ENCODE assay signal across 9 cellular contexts in genomic region chr1:24190970-24191570, GRCh38. TPM values are rescaled to one million over a fixed set of nuclear protein-coding genes. Genes with fewer than 3 reads are reported as not detected.
DNase-seq lines count a peak whose midpoint lies in the region; ATAC-seq and TF ChIP-seq lines count a peak whose summit lies in the region.
"Had no signal": no experiment of that assay in that cellular context is flagged by ENCODE, and none has a peak within 500 bp of the region (broad histone marks: within the 10 kb centered on the region; RNA-seq: fewer than 3 reads in every experiment).

No MANE protein-coding gene starts in this region.

- no peak overlapping the region for H3K4me3 ChIP-seq in left ventricle myocardium inferior
- H3K4me3 ChIP-seq in BE2C (ENCODE audit: low read depth, low read length) = no peak overlapping the region
- no peak overlapping the region for H3K4me3 ChIP-seq in H7 (ENCODE audit: insufficient read depth, low read depth, low read length)

- TF ChIP-seq CTCF in CD4-positive, alpha-beta T cell (IDR thresholded peaks at IDR 0.05) = no peak
- TF ChIP-seq CTCF in left ventricle myocardium inferior (IDR thresholded peaks at IDR 0.05; ENCODE audit: borderline replicate concordance) (no peak), BE2C (IDR thresholded peaks at IDR 0.05; ENCODE audit: low read depth, low read length) (no peak)

- no peaks in the 10 kb centered on the region for H3K9me3 ChIP-seq in CD4-positive, alpha-beta T cell (ENCODE audit: control insufficient read depth, low read length)
- H3K9me3 ChIP-seq in left ventricle myocardium inferior (replicated peaks) (no peaks in the 10 kb centered on the region), BE2C (no peaks in the 10 kb centered on the region)

- H3K36me3 ChIP-seq in left ventricle myocardium inferior (no peaks in the 10 kb centered on the region), BE2C (no peaks in the 10 kb centered on the region), H7 (replicated peaks; ENCODE audit: control insufficient read depth, insufficient read depth, low read length) (no peaks in the 10 kb centered on the region)

- H3K27me3 Mint-ChIP-seq in CD4-positive, alpha-beta T cell = no peaks in the 10 kb centered on the region
- peaks cover 2% of the 10 kb centered on the region for H3K27me3 Mint-ChIP-seq in activated CD4-positive, alpha-beta memory T cell treated with anti-CD3 and anti-CD28 coated beads for 36 hours

- H3K4me3 Mint-ChIP-seq in CD4-positive, alpha-beta T cell = peak overlapping the region; percentile 23
- H3K4me3 Mint-ChIP-seq in activated CD4-positive, alpha-beta memory T cell treated with anti-CD3 and anti-CD28 coated beads for 36 hours = no peak overlapping the region

- ATAC-seq in CD4-positive, alpha-beta T cell (ENCODE audit: poor library complexity) = no peak
- peak; percentile 52 for ATAC-seq in GM19351 (IDR thresholded peaks at IDR 0.05; ENCODE audit: unreplicated experiment)
- ATAC-seq in HG03280 (IDR thresholded peaks at IDR 0.05; ENCODE audit: unreplicated experiment) = peak; percentile 33

- no peak overlapping the region for H3K27ac ChIP-seq in CD4-positive, alpha-beta T cell (ENCODE audit: low read depth, low read length)
- no peak overlapping the region for H3K27ac ChIP-seq in left ventricle myocardium inferior (replicated peaks)

- no peaks in the 10 kb centered on the region for H3K27me3 ChIP-seq in CD4-positive, alpha-beta T cell (ENCODE audit: control insufficient read depth, insufficient read depth, low read length)
- H3K27me3 ChIP-seq in left ventricle myocardium inferior (ENCODE audit: low read depth) (peaks cover 24% of the 10 kb centered on the region), BE2C (peaks cover 5% of the 10 kb centered on the region), H7 (ENCODE audit: control insufficient read depth, insufficient read depth, low read length) (peaks cover 4% of the 10 kb centered on the region; the same call in 1 of the 2 replicates)

- no peak for DNase-seq in CD4-positive, alpha-beta T cell
- no peak for DNase-seq in activated CD4-positive, alpha-beta memory T cell treated with anti-CD3 and anti-CD28 coated beads for 36 hours
- DNase-seq in left ventricle myocardium inferior = no peak
- no peak for DNase-seq in BE2C
- no peak for DNase-seq in H7
- DNase-seq in HPDE6-E6E7 (ENCODE audit: extremely low spot score) = no peak
- DNase-seq: NCI-H1694 treated with DMSO at 0.1 percent for 48 hours had no signal

- H3K4me1 ChIP-seq in left ventricle myocardium inferior (peaks cover 18% of the 10 kb centered on the region), BE2C (no peaks in the 10 kb centered on the region)

- POLR2A ChIA-PET in CD4-positive, alpha-beta T cell (lab: Charles Lee) = no interaction called here
- POLR2A ChIA-PET in activated CD4-positive, alpha-beta memory T cell treated with anti-CD3 and anti-CD28 coated beads for 36 hours (lab: Charles Lee) = no interaction called here

- CTCF ChIA-PET in CD4-positive, alpha-beta T cell (lab: Charles Lee) = interaction anchor here (1.4 to 3.0 kb wide), 4 partner anchors 8 to 444 kb away, joined by 3 to 10 read pairs (median 6); no protein-coding TSS in a partner anchor
- CTCF ChIA-PET in activated CD4-positive, alpha-beta memory T cell treated with anti-CD3 and anti-CD28 coated beads for 36 hours (lab: Charles Lee) = interaction anchor here (0.7 to 9.2 kb wide), 8 partner anchors 9 to 224 kb away, joined by 3 to 100 read pairs (median 10); partner anchors contain the start of gene NIPAL3

- no peaks in the 10 kb centered on the region for H3K9me3 Mint-ChIP-seq in CD4-positive, alpha-beta T cell
- H3K9me3 Mint-ChIP-seq in activated CD4-positive, alpha-beta memory T cell treated with anti-CD3 and anti-CD28 coated beads for 36 hours = peaks cover 5% of the 10 kb centered on the region

- peaks cover 38% of the 10 kb centered on the region for H3K4me1 Mint-ChIP-seq in CD4-positive, alpha-beta T cell (ENCODE audit: low read depth)
- H3K4me1 Mint-ChIP-seq in activated CD4-positive, alpha-beta memory T cell treated with anti-CD3 and anti-CD28 coated beads for 36 hours (ENCODE audit: low read depth) = peaks cover 76% of the 10 kb centered on the region

- H3K27ac Mint-ChIP-seq in CD4-positive, alpha-beta T cell = no peak overlapping the region
- H3K27ac Mint-ChIP-seq in activated CD4-positive, alpha-beta memory T cell treated with anti-CD3 and anti-CD28 coated beads for 36 hours = peak overlapping the region; percentile 70

- intact Hi-C loops in CD4-positive, alpha-beta T cell (cut with DNase I, micrococcal nuclease) = no loop called here
- intact Hi-C loops in activated CD4-positive, alpha-beta memory T cell treated with anti-CD3 and anti-CD28 coated beads for 36 hours (cut with micrococcal nuclease) = loop anchor here (5.0 to 10.0 kb wide), 4 partner anchors 46 to 576 kb away; partner anchors contain the start of gene SRRM1
- intact Hi-C loops in left ventricle myocardium inferior (cut with micrococcal nuclease) = no loop called here

- H3K36me3 Mint-ChIP-seq in CD4-positive, alpha-beta T cell (ENCODE audit: low read depth) = no peaks in the 10 kb centered on the region
- peaks cover 2% of the 10 kb centered on the region for H3K36me3 Mint-ChIP-seq in activated CD4-positive, alpha-beta memory T cell treated with anti-CD3 and anti-CD28 coated beads for 36 hours

RNA-seq across cellular contexts. Expression of gene IFNLR1, which starts 4.0 kb away (rescaled TPM):
- total RNA-seq in CD4-positive, alpha-beta T cell = 1 to 10 TPM; 1.2 to 1.3 TPM
- total RNA-seq in activated CD4-positive, alpha-beta memory T cell treated with anti-CD3 and anti-CD28 coated beads for 36 hours = 1 to 10 TPM; 6.2 to 10.0 TPM
- 2.0 TPM for total RNA-seq in left ventricle myocardium inferior
- polyA plus RNA-seq in BE2C (2012; ENCODE audit: insufficient read depth, insufficient read length, low read depth) = not detected
- 4.8 and 6.7 TPM in 2 replicates for total RNA-seq in H7 (2014; rRNA removed; shearing (Covaris generic))

RNA-seq across cellular contexts. Expression of gene IL22RA1, which starts 48.1 kb away (rescaled TPM):
- total RNA-seq in CD4-positive, alpha-beta T cell = not detected
- not detected for total RNA-seq in activated CD4-positive, alpha-beta memory T cell treated with anti-CD3 and anti-CD28 coated beads for 36 hours
- total RNA-seq in left ventricle myocardium inferior = 0.14 TPM
- not detected for polyA plus RNA-seq in BE2C (2012; ENCODE audit: insufficient read depth, insufficient read length, low read depth)
- total RNA-seq in H7 (2014; rRNA removed; shearing (Covaris generic)) = 0.10 TPM in 1 of 2 replicates, not detected in the other
